Comparison of ENCODE assay signal across 1 cellular context in genomic region chr15:77016321-77016695, GRCh38.
TF ChIP-seq lines count a peak whose summit lies in the region.

No MANE protein-coding gene starts in this region.

TF ChIP-seq in IMR-90, 13 proteins besides CTCF, POLR2A, EP300 and RAD21:
- TF ChIP-seq CEBPB (IDR thresholded peaks at IDR 0.05; ENCODE audit: low read depth, low read length): no peak
- no peak for TF ChIP-seq CHD1 (IDR thresholded peaks at IDR 0.05; ENCODE audit: low read depth, low read length)
- no peak for TF ChIP-seq SMC3 (IDR thresholded peaks at IDR 0.05; ENCODE audit: low read depth, low read length)
- TF ChIP-seq MAZ (IDR thresholded peaks at IDR 0.05; ENCODE audit: borderline replicate concordance, low read depth, low read length): no peak
- no peak for TF ChIP-seq BHLHE40 (IDR thresholded peaks at IDR 0.05; ENCODE audit: low read depth, low read length)
- TF ChIP-seq MAFK (IDR thresholded peaks at IDR 0.05; ENCODE audit: low read depth, low read length): no peak
- no peak for TF ChIP-seq USF2 (IDR thresholded peaks at IDR 0.05; ENCODE audit: low read depth, low read length)
- TF ChIP-seq NFE2L2 (IDR thresholded peaks at IDR 0.05; ENCODE audit: low read depth, low read length): no peak
- no peak for TF ChIP-seq MXI1 (IDR thresholded peaks at IDR 0.05; ENCODE audit: borderline replicate concordance, low read depth, low read length)
- no peak for TF ChIP-seq ELK1 (IDR thresholded peaks at IDR 0.05; ENCODE audit: borderline replicate concordance, low read depth, low read length)
- no peak for TF ChIP-seq RFX5 (IDR thresholded peaks at IDR 0.05; ENCODE audit: low read depth, low read length)
- TF ChIP-seq FOS (IDR thresholded peaks at IDR 0.05; ENCODE audit: low read depth, low read length): no peak
- no peak for TF ChIP-seq RCOR1 (IDR thresholded peaks at IDR 0.05; ENCODE audit: insufficient replicate concordance, low read length)
